In genomic region chr12:64392221-64392620, GRCh38 we compare ENCODE assay signal across 9 cellular contexts. TPM values are rescaled to one million over a fixed set of nuclear protein-coding genes. Genes with fewer than 3 reads are reported as not detected.
DNase-seq lines count a peak whose midpoint lies in the region; ATAC-seq, FAIRE-seq and TF ChIP-seq lines count a peak whose summit lies in the region.
"Had no signal": no experiment of that assay in that cellular context is flagged by ENCODE, and none has a peak within 500 bp of the region (broad histone marks: within the 10 kb centered on the region; RNA-seq: fewer than 3 reads in every experiment).

No MANE protein-coding gene starts in this region.

- no peak overlapping the region for H3K4me3 ChIP-seq in epithelial cell of proximal tubule (ENCODE audit: low read depth, low read length)
- H3K4me3 ChIP-seq in esophagus muscularis mucosa = no peak overlapping the region
- no peak overlapping the region for H3K4me3 ChIP-seq in effector memory CD4-positive, alpha-beta T cell (ENCODE audit: insufficient read depth, low read depth, low read length, poor library complexity, severe bottlenecking)
- H3K4me3 ChIP-seq: HAP-1 had no signal

- peaks cover 6 to 10% (median 9%) of the 10 kb centered on the region in 4 donors for H3K4me1 ChIP-seq in esophagus muscularis mucosa
- peaks cover 9% of the 10 kb centered on the region for H3K4me1 ChIP-seq in effector memory CD4-positive, alpha-beta T cell (ENCODE audit: control insufficient read depth, insufficient read depth, low read length, poor library complexity, severe bottlenecking)
- H3K4me1 ChIP-seq: HAP-1 had no signal

- TF ChIP-seq EP300 in esophagus muscularis mucosa (IDR thresholded peaks at IDR 0.05) = no peak

- intact Hi-C loops in esophagus muscularis mucosa (cut with DNase I) = no loop called here

- ATAC-seq in GM19455 (IDR thresholded peaks at IDR 0.05; ENCODE audit: unreplicated experiment) = no peak
- no peak for ATAC-seq in HG03045 (IDR thresholded peaks at IDR 0.05; ENCODE audit: unreplicated experiment)

- H3K9me3 ChIP-seq in esophagus muscularis mucosa = no peaks in the 10 kb centered on the region
- no peaks in the 10 kb centered on the region for H3K9me3 ChIP-seq in effector memory CD4-positive, alpha-beta T cell (ENCODE audit: control insufficient read depth, low read length)
- H3K9me3 ChIP-seq: HAP-1 had no signal

- peak; percentile 78 for FAIRE-seq in GM18507 (lab: Jason Lieb, UNC)

- TF ChIP-seq POLR2A in esophagus muscularis mucosa (IDR thresholded peaks at IDR 0.05; ENCODE audit: low read depth) = no peak

- peak; percentile 58 for TF ChIP-seq CTCF in epithelial cell of proximal tubule (conservative IDR thresholded peaks at IDR 0.05; ENCODE audit: low read depth, low read length)
- no peak for TF ChIP-seq CTCF in esophagus muscularis mucosa (IDR thresholded peaks at IDR 0.05)

- H3K36me3 ChIP-seq in esophagus muscularis mucosa = no peaks in the 10 kb centered on the region
- no peaks in the 10 kb centered on the region for H3K36me3 ChIP-seq in effector memory CD4-positive, alpha-beta T cell (ENCODE audit: control insufficient read depth, insufficient read depth, low read length)
- H3K36me3 ChIP-seq: HAP-1 had no signal

- 77% methylated on average over 3 of the region's 3 CpGs for WGBS in esophagus muscularis mucosa

- DNase-seq in AG08396 (ENCODE audit: low spot score) (peak; percentile 56), GM18507 (ENCODE audit: extremely low spot score, insufficient read length, low read depth) (no peak), NCI-H2227 treated with DMSO at 0.1 percent for 48 hours (lab: John Stamatoyannopoulos, UW) (peak; percentile 24), epithelial cell of proximal tubule (ENCODE audit: low read depth) (no peak), esophagus muscularis mucosa (ENCODE audit: extremely low spot score) (no peak)
- no peak for DNase-seq in effector memory CD4-positive, alpha-beta T cell

- no peak overlapping the region for H3K27ac ChIP-seq in esophagus muscularis mucosa (replicated peaks in 1 of 4)
- no peak overlapping the region for H3K27ac ChIP-seq in effector memory CD4-positive, alpha-beta T cell (ENCODE audit: insufficient read depth, low read length, poor library complexity, severe bottlenecking)

- H3K27me3 ChIP-seq in esophagus muscularis mucosa = peaks cover 0 to 44% (median 11%) of the 10 kb centered on the region in 4 donors
- no peaks in the 10 kb centered on the region for H3K27me3 ChIP-seq in effector memory CD4-positive, alpha-beta T cell (replicated peaks; ENCODE audit: control insufficient read depth, insufficient read depth, low read length, poor library complexity, severe bottlenecking)

RNA-seq across cellular contexts. Expression of gene C12orf56, which starts 1.7 kb away (rescaled TPM):
- total RNA-seq in epithelial cell of proximal tubule (0.29 and 0.65 TPM in 2 replicates), esophagus muscularis mucosa (under 1 TPM in 1 of 4 donors, not detected in 3; 0.11 TPM)

RNA-seq across cellular contexts. Expression of gene XPOT, which starts 12.0 kb away (rescaled TPM):
- 39.8 and 68.4 TPM in 2 replicates for total RNA-seq in epithelial cell of proximal tubule
- total RNA-seq in esophagus muscularis mucosa = 10 to 100 TPM; 24.5 to 27.6 (median 26.8) TPM

RNA-seq across cellular contexts. Expression of gene TBK1, which starts 59.7 kb away (rescaled TPM):
- total RNA-seq in epithelial cell of proximal tubule (15.0 and 16.7 TPM in 2 replicates), esophagus muscularis mucosa (10 to 100 TPM; 21.2 to 24.1 (median 22.6) TPM)

Comparison
In these comparisons a context has a peak if more than half of its experiments do, and no peak if none do; other contexts are left out.
1. DNase-seq: peak in AG08396 (single experiment) and NCI-H2227 treated with DMSO at 0.1 percent for 48 hours (single experiment); none in GM18507 (single experiment), epithelial cell of proximal tubule (single experiment), esophagus muscularis mucosa (single experiment) and effector memory CD4-positive, alpha-beta T cell (0 of 3).